14 cellular contexts compared by ENCODE assay signal in genomic region chr4:32789026-32789608, GRCh38.
DNase-seq lines count a peak whose midpoint lies in the region; ATAC-seq and TF ChIP-seq lines count a peak whose summit lies in the region.
"Had no signal": no experiment of that assay in that cellular context is flagged by ENCODE, and none has a peak within 500 bp of the region (broad histone marks: within the 10 kb centered on the region; RNA-seq: fewer than 3 reads in every experiment).

No MANE protein-coding gene starts in this region.

- H3K4me3 Mint-ChIP-seq in MCF 10A (ENCODE audit: unreplicated experiment) = no peak overlapping the region
- H3K4me3 Mint-ChIP-seq in activated T-cell treated with anti-CD3 and anti-CD28 coated beads, Interleukin-2, amount 50 U/mL, for 4 hours = no peak overlapping the region

- no peak for TF ChIP-seq CTCF in MCF 10A (IDR thresholded peaks at IDR 0.05; ENCODE audit: unreplicated experiment)

- no peak overlapping the region for H3K4me3 ChIP-seq in MG63

- POLR2A ChIA-PET in MCF 10A (lab: Yijun Ruan, JAX) = no interaction called here

- intact Hi-C loops in MCF 10A (cut with micrococcal nuclease) = no loop called here

- H3K9me3 ChIP-seq in MG63 = no peaks in the 10 kb centered on the region

- no TSS peak for BruUV-seq in MCF 10A (replicated peaks; lab: Mats Ljungman, UMichigan)

- no peaks in the 10 kb centered on the region for H3K9me3 Mint-ChIP-seq in MCF 10A (ENCODE audit: unreplicated experiment)
- H3K9me3 Mint-ChIP-seq in activated T-cell treated with anti-CD3 and anti-CD28 coated beads, Interleukin-2, amount 50 U/mL, for 4 hours = peaks cover 3% of the 10 kb centered on the region

- H3K27ac Mint-ChIP-seq in MCF 10A (ENCODE audit: low read depth, unreplicated experiment) = no peak overlapping the region

- CTCF ChIA-PET in MCF 10A (lab: Yijun Ruan, JAX) = interaction anchor here (0.9 to 2.4 kb wide), 4 partner anchors 12 to 331 kb away, joined by 3 to 9 read pairs (median 3); no protein-coding TSS in a partner anchor

- ATAC-seq in HG02970 (IDR thresholded peaks at IDR 0.05; ENCODE audit: low FRiP score, unreplicated experiment) = no peak
- ATAC-seq in activated T-cell treated with anti-CD3 and anti-CD28 coated beads, Interleukin-2, amount 50 U/mL, for 4 hours = no peak

- H3K27me3 Mint-ChIP-seq in MCF 10A (ENCODE audit: insufficient read depth, unreplicated experiment) = no peaks in the 10 kb centered on the region
- no peaks in the 10 kb centered on the region for H3K27me3 Mint-ChIP-seq in activated T-cell treated with anti-CD3 and anti-CD28 coated beads, Interleukin-2, amount 50 U/mL, for 4 hours (ENCODE audit: low read depth)

- DNase-seq in A172 (ENCODE audit: low spot score) (peak; percentile 11), MG63 (peak; percentile 1), MCF 10A (ENCODE audit: unreplicated experiment) (peak; percentile 89), globus pallidus (ENCODE audit: low spot score) (peak; percentile 55), NCI-H526 treated with DMSO at 0.1 percent for 48 hours (lab: John Stamatoyannopoulos, UW) (no peak)
- DNase-seq in NK-92 treated with Interleukin-12 subunit alpha and Interleukin-12 subunit beta, amount 100 ng/mL, for 24 hours (lab: John Stamatoyannopoulos, UW) = no peak
- no peak for DNase-seq in activated T-cell treated with anti-CD3 and anti-CD28 coated beads, Interleukin-2, amount 50 U/mL, for 4 hours
- DNase-seq: activated CD8-positive, alpha-beta memory T cell treated with anti-CD3 and anti-CD28 coated beads for 24 hours; activated gamma-delta T cell; KBM-7; NCI-H1694; NCI-H82; SIG-M5 had no signal

- no peaks in the 10 kb centered on the region for H3K36me3 Mint-ChIP-seq in MCF 10A (ENCODE audit: insufficient read depth, unreplicated experiment)
- no peaks in the 10 kb centered on the region for H3K36me3 Mint-ChIP-seq in activated T-cell treated with anti-CD3 and anti-CD28 coated beads, Interleukin-2, amount 50 U/mL, for 4 hours (ENCODE audit: insufficient read depth)

- no peaks in the 10 kb centered on the region for H3K4me1 Mint-ChIP-seq in MCF 10A (ENCODE audit: insufficient read depth, unreplicated experiment)
- no peaks in the 10 kb centered on the region for H3K4me1 Mint-ChIP-seq in activated T-cell treated with anti-CD3 and anti-CD28 coated beads, Interleukin-2, amount 50 U/mL, for 4 hours (ENCODE audit: low read depth)

- H3K27me3 ChIP-seq in MG63 = no peaks in the 10 kb centered on the region

- no peaks in the 10 kb centered on the region for H3K36me3 ChIP-seq in MG63

Comparison
In these comparisons a context has a peak if more than half of its experiments do, and no peak if none do; other contexts are left out.
1. DNase-seq: peak in A172 (single experiment), MG63 (single experiment), MCF 10A (single experiment) and globus pallidus (single experiment); none in NCI-H526 treated with DMSO at 0.1 percent for 48 hours (single experiment), NK-92 treated with Interleukin-12 subunit alpha and Interleukin-12 subunit beta, amount 100 ng/mL, for 24 hours (single experiment) and activated T-cell treated with anti-CD3 and anti-CD28 coated beads, Interleukin-2, amount 50 U/mL, for 4 hours (single experiment).